In the genomic region with DNA sequence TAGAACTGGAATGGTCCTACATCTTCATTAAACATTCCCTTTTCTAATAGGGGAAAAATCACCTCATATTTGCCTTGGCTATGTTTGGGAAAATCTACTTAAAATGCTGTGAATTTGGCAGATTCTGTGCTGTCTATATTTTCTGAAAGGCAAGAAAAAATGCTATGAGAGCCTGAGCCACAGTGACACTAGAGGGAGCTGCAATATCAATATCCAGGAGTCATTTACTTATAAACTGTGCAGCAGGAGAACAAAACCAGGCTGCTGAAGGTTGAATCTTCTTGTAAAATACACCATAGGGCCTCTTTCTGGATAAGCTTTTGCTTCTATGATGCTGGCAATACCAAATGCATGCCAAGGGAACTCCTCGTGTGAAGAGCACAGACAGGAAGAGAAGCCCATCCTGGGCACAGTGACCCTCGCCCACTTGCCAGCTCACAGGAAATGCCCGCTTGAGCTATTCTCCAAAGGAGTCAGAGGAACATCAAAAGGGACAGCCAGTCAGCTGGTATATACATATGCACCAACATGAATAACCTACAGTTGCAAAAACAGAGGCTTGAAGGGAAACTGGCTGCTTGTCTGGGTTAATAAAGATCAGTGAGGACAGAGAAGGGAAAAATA, we compare ENCODE assay signal across 8 cellular contexts. TPM values are rescaled to one million over a fixed set of nuclear protein-coding genes. Genes with fewer than 3 reads are reported as not detected.
DNase-seq lines count a peak whose midpoint lies in the region; ATAC-seq and TF ChIP-seq lines count a peak whose summit lies in the region.

No MANE protein-coding gene starts in this region.

- whole genome bisulfite sequencing in right lobe of liver (ENCODE audit: insufficient coverage, low coverage, low lambda C conversion rate, missing lambda C conversion rate), result 40% methylated on average over 3 of the region's 3 CpGs
- WGBS in upper lobe of left lung, 2 donors, result 33 to 56% methylated on average over 3 of the region's 3 CpGs

- H3K9ac ChIP-seq in MM.1S (ENCODE audit: low read length), result no peak overlapping the region

- H3K36me3 ChIP-seq in MM.1S (replicated peaks; ENCODE audit: insufficient read depth, low read length) (no peaks in the 10 kb centered on the region), right lobe of liver (peaks cover 0 to 5% (median 0%) of the 10 kb centered on the region in 4 donors), upper lobe of left lung (peaks cover 0 to 12% (median 11%) of the 10 kb centered on the region in 4 donors)

- H3F3A ChIP-seq in MM.1S (ENCODE audit: insufficient read depth, low read length), result no peaks in the 10 kb centered on the region

- TF ChIP-seq EP300 in upper lobe of left lung (IDR thresholded peaks at IDR 0.05), result no peak

- no peaks in the 10 kb centered on the region for H3K79me2 ChIP-seq in MM.1S (ENCODE audit: low read length)

- DNase-seq in activated T-cell treated with anti-CD3 and anti-CD28 coated beads for 24 hours (ENCODE audit: low read depth) (peak; percentile 11), activated T-cell treated with anti-CD3 and anti-CD28 coated beads for 4 hours (no peak), MM.1S (peak; percentile 63), dedifferentiated amniotic fluid mesenchymal stem cell (ENCODE audit: extremely low spot score) (peak; percentile 80), right lobe of liver (no peak), upper lobe of left lung (no peak)

- TF ChIP-seq POLR2A in right lobe of liver (IDR thresholded peaks at IDR 0.05), result no peak
- no peak for TF ChIP-seq POLR2A in upper lobe of left lung (IDR thresholded peaks at IDR 0.05)

- intact Hi-C loops in right lobe of liver (cut with DNase I), result loop anchor here in 1 of 2 donors (10.0 kb wide), 1 partner anchor 376 kb away; no protein-coding TSS in a partner anchor

- ATAC-seq in SK-N-SH treated with all-trans-retinoic acid at 6 μM for 48 hours, result peak; percentile 94
- ATAC-seq in right lobe of liver, result peak; percentile 72 to 83 (median 81)
- ATAC-seq in upper lobe of left lung (ENCODE audit: low FRiP score in 2 of 2), result peak; percentile 53 to 81
- ATAC-seq in GM21717 (IDR thresholded peaks at IDR 0.05; ENCODE audit: unreplicated experiment), result no peak

- H3K4me3 ChIP-seq in MM.1S (ENCODE audit: low read length) (no peak overlapping the region), right lobe of liver (no peak overlapping the region), upper lobe of left lung (no peak overlapping the region)

- H3K9me3 ChIP-seq in MM.1S (replicated peaks; ENCODE audit: insufficient read depth, low read length) (no peaks in the 10 kb centered on the region), right lobe of liver (no peaks in the 10 kb centered on the region), upper lobe of left lung (no peaks in the 10 kb centered on the region)

- H3K4me1 ChIP-seq in MM.1S (ENCODE audit: low read length) (peaks cover 20% of the 10 kb centered on the region), right lobe of liver (no peaks in the 10 kb centered on the region), upper lobe of left lung (peaks cover 0 to 8% (median 5%) of the 10 kb centered on the region in 4 donors)

- H4K20me1 ChIP-seq in MM.1S (ENCODE audit: insufficient read depth, low read length), result no peaks in the 10 kb centered on the region

- H2AFZ ChIP-seq in MM.1S (ENCODE audit: low read length), result no peak overlapping the region

- no peak overlapping the region for H3K27ac ChIP-seq in MM.1S (ENCODE audit: low read length)
- no peak overlapping the region for H3K27ac ChIP-seq in right lobe of liver
- no peak overlapping the region for H3K27ac ChIP-seq in upper lobe of left lung

- H3K4me2 ChIP-seq in MM.1S (ENCODE audit: low read depth, low read length), result no peak overlapping the region

- TF ChIP-seq CTCF in MM.1S (IDR thresholded peaks at IDR 0.05; ENCODE audit: low read length) (peak; percentile 77), right lobe of liver (IDR thresholded peaks at IDR 0.05) (peak; percentile 64 to 79 (median 70)), upper lobe of left lung (IDR thresholded peaks at IDR 0.05) (peak; percentile 34 to 76 (median 63))

- H3K27me3 ChIP-seq in MM.1S (replicated peaks; ENCODE audit: insufficient read depth, low read length) (0 out of 2 replicates have a peak, but pooled peaks cover 3% of the 10 kb centered on the region), right lobe of liver (no peaks in the 10 kb centered on the region), upper lobe of left lung (no peaks in the 10 kb centered on the region)

- no peaks in the 10 kb centered on the region for H3K9me2 ChIP-seq in MM.1S (replicated peaks; ENCODE audit: insufficient read depth, low read length)

TF ChIP-seq in SK-N-SH treated with all-trans-retinoic acid at 6 μM for 48 hours, 23 proteins besides CTCF, POLR2A, EP300 and RAD21 (continues in another document):
- TF ChIP-seq ZNF8 (CRISPR knock-in tag; IDR thresholded peaks at IDR 0.05) (no peak), BACH2 (CRISPR knock-in tag; IDR thresholded peaks at IDR 0.05; ENCODE audit: borderline replicate concordance) (no peak), ZNF70 (CRISPR knock-in tag; IDR thresholded peaks at IDR 0.05) (no peak), ZNF565 (CRISPR knock-in tag; conservative IDR thresholded peaks at IDR 0.05; ENCODE audit: low read depth) (no peak), TCF4 (CRISPR knock-in tag; IDR thresholded peaks at IDR 0.05; ENCODE audit: borderline replicate concordance) (no peak), ZFP30 (CRISPR knock-in tag; IDR thresholded peaks at IDR 0.05) (no peak), ESRRG (CRISPR knock-in tag; IDR thresholded peaks at IDR 0.05) (no peak), CSDC2 (CRISPR knock-in tag; IDR thresholded peaks at IDR 0.05) (no peak), PPARA (CRISPR knock-in tag; IDR thresholded peaks at IDR 0.05; ENCODE audit: borderline replicate concordance) (no peak)
- TF ChIP-seq, protein P1, sequence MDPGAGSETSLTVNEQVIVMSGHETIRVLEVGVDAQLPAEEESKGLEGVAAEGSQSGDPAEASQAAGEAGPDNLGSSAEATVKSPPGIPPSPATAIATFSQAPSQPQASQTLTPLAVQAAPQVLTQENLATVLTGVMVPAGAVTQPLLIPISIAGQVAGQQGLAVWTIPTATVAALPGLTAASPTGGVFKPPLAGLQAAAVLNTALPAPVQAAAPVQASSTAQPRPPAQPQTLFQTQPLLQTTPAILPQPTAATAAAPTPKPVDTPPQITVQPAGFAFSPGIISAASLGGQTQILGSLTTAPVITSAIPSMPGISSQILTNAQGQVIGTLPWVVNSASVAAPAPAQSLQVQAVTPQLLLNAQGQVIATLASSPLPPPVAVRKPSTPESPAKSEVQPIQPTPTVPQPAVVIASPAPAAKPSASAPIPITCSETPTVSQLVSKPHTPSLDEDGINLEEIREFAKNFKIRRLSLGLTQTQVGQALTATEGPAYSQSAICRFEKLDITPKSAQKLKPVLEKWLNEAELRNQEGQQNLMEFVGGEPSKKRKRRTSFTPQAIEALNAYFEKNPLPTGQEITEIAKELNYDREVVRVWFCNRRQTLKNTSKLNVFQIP (CRISPR knock-in tag; IDR thresholded peaks at IDR 0.05; ENCODE audit: borderline replicate concordance, low read depth), result no peak
- TF ChIP-seq, protein P2, sequence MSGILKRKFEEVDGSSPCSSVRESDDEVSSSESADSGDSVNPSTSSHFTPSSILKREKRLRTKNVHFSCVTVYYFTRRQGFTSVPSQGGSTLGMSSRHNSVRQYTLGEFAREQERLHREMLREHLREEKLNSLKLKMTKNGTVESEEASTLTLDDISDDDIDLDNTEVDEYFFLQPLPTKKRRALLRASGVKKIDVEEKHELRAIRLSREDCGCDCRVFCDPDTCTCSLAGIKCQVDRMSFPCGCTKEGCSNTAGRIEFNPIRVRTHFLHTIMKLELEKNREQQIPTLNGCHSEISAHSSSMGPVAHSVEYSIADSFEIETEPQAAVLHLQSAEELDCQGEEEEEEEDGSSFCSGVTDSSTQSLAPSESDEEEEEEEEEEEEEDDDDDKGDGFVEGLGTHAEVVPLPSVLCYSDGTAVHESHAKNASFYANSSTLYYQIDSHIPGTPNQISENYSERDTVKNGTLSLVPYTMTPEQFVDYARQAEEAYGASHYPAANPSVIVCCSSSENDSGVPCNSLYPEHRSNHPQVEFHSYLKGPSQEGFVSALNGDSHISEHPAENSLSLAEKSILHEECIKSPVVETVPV (CRISPR knock-in tag; IDR thresholded peaks at IDR 0.05), result no peak
- TF ChIP-seq, protein P3, sequence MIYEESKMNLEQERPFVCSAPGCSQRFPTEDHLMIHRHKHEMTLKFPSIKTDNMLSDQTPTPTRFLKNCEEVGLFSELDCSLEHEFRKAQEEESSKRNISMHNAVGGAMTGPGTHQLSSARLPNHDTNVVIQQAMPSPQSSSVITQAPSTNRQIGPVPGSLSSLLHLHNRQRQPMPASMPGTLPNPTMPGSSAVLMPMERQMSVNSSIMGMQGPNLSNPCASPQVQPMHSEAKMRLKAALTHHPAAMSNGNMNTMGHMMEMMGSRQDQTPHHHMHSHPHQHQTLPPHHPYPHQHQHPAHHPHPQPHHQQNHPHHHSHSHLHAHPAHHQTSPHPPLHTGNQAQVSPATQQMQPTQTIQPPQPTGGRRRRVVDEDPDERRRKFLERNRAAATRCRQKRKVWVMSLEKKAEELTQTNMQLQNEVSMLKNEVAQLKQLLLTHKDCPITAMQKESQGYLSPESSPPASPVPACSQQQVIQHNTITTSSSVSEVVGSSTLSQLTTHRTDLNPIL (CRISPR knock-in tag; IDR thresholded peaks at IDR 0.05; ENCODE audit: low read depth), result no peak

RNA-seq across cellular contexts. Expression of a gene that starts 48.0 kb away (rescaled TPM):
- total RNA-seq in right lobe of liver, result 100 to 1,000 TPM in 1 of 6 experiments, 10 to 100 TPM in 5; 35.6 to 103 (median 63.2) TPM
- 100 to 1,000 TPM in 5 of 6 donors, 10 to 100 TPM in 1; 97.4 to 742 (median 396) TPM for total RNA-seq in upper lobe of left lung

Comparison
In these comparisons a context has a peak if more than half of its experiments do, and no peak if none do; other contexts are left out.
1. DNase-seq: peak in activated T-cell treated with anti-CD3 and anti-CD28 coated beads for 24 hours (single experiment), MM.1S (single experiment) and dedifferentiated amniotic fluid mesenchymal stem cell (single experiment); none in activated T-cell treated with anti-CD3 and anti-CD28 coated beads for 4 hours (single experiment), right lobe of liver (0 of 3) and upper lobe of left lung (0 of 2).
2. Peak in every context shown above with its lines, with median percentiles within 50 percentile points of each other: CTCF ChIP-seq.